Comparison of ENCODE assay signal across 8 cellular contexts in genomic region chrX:41333744-41333993, GRCh38. TPM values are rescaled to one million over a fixed set of nuclear protein-coding genes. Genes with fewer than 3 reads are reported as not detected.
DNase-seq lines count a peak whose midpoint lies in the region; ATAC-seq, FAIRE-seq and TF ChIP-seq lines count a peak whose summit lies in the region.

No MANE protein-coding gene starts in this region.

- no peaks in the 10 kb centered on the region for H3K9me3 ChIP-seq in body of pancreas
- no peaks in the 10 kb centered on the region for H3K9me3 ChIP-seq in iPS-18a (ENCODE audit: control insufficient read depth, low read depth, low read length)
- H3K9me3 ChIP-seq in skeletal muscle tissue (ENCODE audit: control insufficient read depth in 3 of 3, low read length in 3 of 3): no peaks in the 10 kb centered on the region

- no peaks in the 10 kb centered on the region for H3K36me3 ChIP-seq in body of pancreas (replicated peaks in 1 of 2; ENCODE audit: insufficient read depth in 1 of 2, low read depth in 2 of 2)
- no peaks in the 10 kb centered on the region for H3K36me3 ChIP-seq in iPS-18a (ENCODE audit: control insufficient read depth, low read depth, low read length)
- peaks cover 0 to 3% (median 0%) of the 10 kb centered on the region in 3 donors for H3K36me3 ChIP-seq in skeletal muscle tissue (ENCODE audit: control insufficient read depth in 3 of 3, insufficient read depth in 3 of 3, low read length in 3 of 3)

- peaks cover 13% of the 10 kb centered on the region for H3K4me1 ChIP-seq in body of pancreas
- H3K4me1 ChIP-seq in iPS-18a (ENCODE audit: control insufficient read depth, low read depth, low read length): peaks cover 12% of the 10 kb centered on the region
- H3K4me1 ChIP-seq in skeletal muscle tissue (ENCODE audit: control insufficient read depth in 3 of 3, insufficient read depth in 3 of 3, low read length in 3 of 3): peaks cover 12 to 23% (median 13%) of the 10 kb centered on the region in 3 donors

- intact Hi-C loops in body of pancreas (cut with DNase I): no loop called here

- H3K27me3 ChIP-seq in body of pancreas (no peaks in the 10 kb centered on the region), iPS-18a (ENCODE audit: control insufficient read depth, insufficient read depth, low read length) (no peaks in the 10 kb centered on the region), skeletal muscle tissue (ENCODE audit: control insufficient read depth in 3 of 3, insufficient read depth in 3 of 3, low read length in 3 of 3) (no peaks in the 10 kb centered on the region)

- TF ChIP-seq CTCF in body of pancreas (IDR thresholded peaks at IDR 0.05): peak in 1 of 7 experiments; percentile 26

- H3K27ac ChIP-seq in body of pancreas (peak overlapping the region; percentile 98 to 100 (median 99)), iPS-18a (ENCODE audit: low read length) (peak overlapping the region; percentile 100), skeletal muscle tissue (ENCODE audit: low read depth, low read length) (peak overlapping the region; percentile 99)

- peak; percentile 31 for ATAC-seq in GM21576 (IDR thresholded peaks at IDR 0.05; ENCODE audit: unreplicated experiment)
- peak; percentile 56 for ATAC-seq in body of pancreas

- TF ChIP-seq POLR2A in body of pancreas (IDR thresholded peaks at IDR 0.05): no peak

- DNase-seq in GDM1 (lab: John Stamatoyannopoulos, UW): peak; percentile 89
- peak; percentile 86 for DNase-seq in Jurkat, Clone E6-1 (ENCODE audit: low read depth, low spot score)
- peak; percentile 95 for DNase-seq in OCI-M1 (lab: John Stamatoyannopoulos, UW)
- DNase-seq in body of pancreas: peak in 2 of 4 donors; percentile 75 to 84
- no peak for DNase-seq in frontal cortex (ENCODE audit: low spot score in 2 of 2)

- 0 to 1% methylated on average over 13 to 14 of the region's 17 CpGs for WGBS in body of pancreas, 2 donors

- no peak for FAIRE-seq in frontal cortex (lab: Jason Lieb, UNC)

- peak overlapping the region; percentile 86 for H3K4me3 ChIP-seq in Jurkat, Clone E6-1 (ENCODE audit: low read length)
- H3K4me3 ChIP-seq in body of pancreas (peak overlapping the region; percentile 34 to 89), iPS-18a (ENCODE audit: low read length) (peak overlapping the region; percentile 82), skeletal muscle tissue (ENCODE audit: low read length in 3 of 3) (peak overlapping the region; percentile 76 to 91 (median 91))

- H3K9ac ChIP-seq in iPS-18a (ENCODE audit: low read length): peak overlapping the region; percentile 99
- H3K9ac ChIP-seq in skeletal muscle tissue (ENCODE audit: low read depth in 1 of 3, low read length in 3 of 3): peak overlapping the region; percentile 98 to 99 (median 98)

RNA-seq across cellular contexts. Expression of gene DDX3X, which starts 0.3 kb away (rescaled TPM):
- polyA plus RNA-seq in Jurkat, Clone E6-1 (2012; ENCODE audit: insufficient read depth, insufficient read length): 106 TPM
- 100 to 1,000 TPM; 104 to 127 TPM for total RNA-seq in body of pancreas
- 124 TPM for total RNA-seq in skeletal muscle tissue
- total RNA-seq in frontal cortex: 208 TPM

Comparison
In these comparisons a context has a peak if more than half of its experiments do, and no peak if none do; other contexts are left out.
1. DNase-seq: peak in GDM1 (single experiment), Jurkat, Clone E6-1 (single experiment) and OCI-M1 (single experiment); none in frontal cortex (0 of 2).
2. Peak in every context shown above with its lines, with median percentiles within 50 percentile points of each other: H3K4me3 ChIP-seq and H3K27ac ChIP-seq.